Comparison of ENCODE assay signal across 8 cellular contexts in the genomic region with DNA sequence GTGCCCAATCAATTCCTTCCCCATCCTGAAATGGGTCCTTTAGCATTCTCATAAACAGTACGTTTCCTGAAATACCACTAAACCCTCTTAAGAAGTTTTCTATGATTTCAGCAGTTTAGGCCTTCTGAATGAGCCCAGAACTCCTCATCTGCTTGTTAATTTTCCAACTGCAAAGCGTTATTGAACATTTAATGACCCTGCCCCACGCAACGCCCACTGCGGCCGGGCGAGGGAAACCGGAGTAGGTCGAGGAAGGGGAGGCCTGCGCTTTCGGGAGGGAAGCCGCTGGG. TPM values are rescaled to one million over a fixed set of nuclear protein-coding genes. Genes with fewer than 3 reads are reported as not detected.
DNase-seq lines count a peak whose midpoint lies in the region; ATAC-seq, FAIRE-seq and TF ChIP-seq lines count a peak whose summit lies in the region.

No MANE protein-coding gene starts in this region.

- peak overlapping the region; percentile 82 for H3K27ac Mint-ChIP-seq in Calu3 (ENCODE audit: unreplicated experiment)

- no peak for ATAC-seq in pancreas
- ATAC-seq in HG02852 (IDR thresholded peaks at IDR 0.05; ENCODE audit: unreplicated experiment) = no peak
- no peak for ATAC-seq in HG02981 (IDR thresholded peaks at IDR 0.05; ENCODE audit: unreplicated experiment)

- no peak for TF ChIP-seq EP300 in esophagus muscularis mucosa (IDR thresholded peaks at IDR 0.05)

- DNase-seq in Calu3 = no peak
- DNase-seq in RWPE1 (ENCODE audit: low spot score) = no peak
- no peak for DNase-seq in esophagus muscularis mucosa (ENCODE audit: extremely low spot score)
- no peak for DNase-seq in pancreas
- no peak for DNase-seq in germinal center (ENCODE audit: low spot score)
- no peak for DNase-seq in C1 segment of cervical spinal cord (lab: John Stamatoyannopoulos, UW)

- CTCF ChIA-PET in Calu3 (lab: Charles Lee) = no interaction called here
- CTCF ChIA-PET in RWPE1 (lab: Yijun Ruan, JAX) = no interaction called here

- 2% methylated on average over 12 of the region's 12 CpGs for WGBS in esophagus muscularis mucosa
- 1% methylated on average over 12 of the region's 12 CpGs for WGBS in pancreas, 2 donors

- H3K27me3 Mint-ChIP-seq in Calu3 (ENCODE audit: unreplicated experiment) = no peaks in the 10 kb centered on the region

- H3K9me3 ChIP-seq in esophagus muscularis mucosa = no peaks in the 10 kb centered on the region
- H3K9me3 ChIP-seq in pancreas = no peaks in the 10 kb centered on the region

- H3K36me3 Mint-ChIP-seq in Calu3 (ENCODE audit: insufficient read depth, unreplicated experiment) = peaks cover 29% of the 10 kb centered on the region

- H3K4me3 ChIP-seq in esophagus muscularis mucosa (peak overlapping the region; percentile 96 to 99 (median 98)), pancreas (peak overlapping the region; percentile 73 to 99 (median 86))

- FAIRE-seq in pancreas (lab: Jason Lieb, UNC) = no peak

- TF ChIP-seq POLR2A in esophagus muscularis mucosa (IDR thresholded peaks at IDR 0.05; ENCODE audit: low read depth) = no peak

- TF ChIP-seq CTCF in Calu3 (IDR thresholded peaks at IDR 0.05; ENCODE audit: unreplicated experiment) (no peak), RWPE1 (conservative IDR thresholded peaks at IDR 0.05; ENCODE audit: low read depth) (no peak), esophagus muscularis mucosa (IDR thresholded peaks at IDR 0.05) (no peak), pancreas (IDR thresholded peaks at IDR 0.05) (no peak)

- BruUV-seq in Calu3 (replicated peaks; lab: Mats Ljungman, UMichigan) = TSS peak; percentile 83

- peaks cover 9% of the 10 kb centered on the region for H3K4me1 Mint-ChIP-seq in Calu3 (ENCODE audit: low read depth, unreplicated experiment)

- intact Hi-C loops in Calu3 (cut with micrococcal nuclease; ENCODE audit: unreplicated experiment) (loop anchor here (10.0 kb wide), 1 partner anchor 126 kb away; the partner anchor contains the start of gene ZC3HAV1), esophagus muscularis mucosa (cut with DNase I) (no loop called here), pancreas (cut with DNase I) (no loop called here)

- no peaks in the 10 kb centered on the region for H3K27me3 ChIP-seq in esophagus muscularis mucosa
- no peaks in the 10 kb centered on the region for H3K27me3 ChIP-seq in pancreas

- peak overlapping the region; percentile 81 for H3K4me3 Mint-ChIP-seq in Calu3 (ENCODE audit: low read depth, unreplicated experiment)

- H3K27ac ChIP-seq in RWPE1 = peak overlapping the region; percentile 88
- peak overlapping the region; percentile 93 to 98 (median 97) for H3K27ac ChIP-seq in esophagus muscularis mucosa (replicated peaks in 1 of 4)
- peak overlapping the region; percentile 92 to 95 (median 93) for H3K27ac ChIP-seq in pancreas

- POLR2A ChIA-PET in RWPE1 (lab: Yijun Ruan, JAX; ENCODE audit: low non-redundant PET) = no interaction called here

- H3K36me3 ChIP-seq in esophagus muscularis mucosa (no peaks in the 10 kb centered on the region), pancreas (no peaks in the 10 kb centered on the region)

- no peaks in the 10 kb centered on the region for H3K9me3 Mint-ChIP-seq in Calu3 (ENCODE audit: low read depth, unreplicated experiment)

- H3K4me1 ChIP-seq in esophagus muscularis mucosa = peaks cover 10 to 39% (median 32%) of the 10 kb centered on the region in 4 donors
- H3K4me1 ChIP-seq in pancreas = peaks cover 0 to 22% (median 18%) of the 10 kb centered on the region in 3 donors

RNA-seq across cellular contexts. Expression of gene UBN2, which starts 0.6 kb away (rescaled TPM):
- 19.2 and 23.0 TPM in 2 replicates for total RNA-seq in Calu3 (2022)
- 10 to 100 TPM in 3 of 4 donors, 1 to 10 TPM in 1; 8.9 to 15.0 (median 10.8) TPM for total RNA-seq in esophagus muscularis mucosa
- 10 to 100 TPM; 11.5 to 20.3 (median 16.6) TPM for total RNA-seq in pancreas
- polyA plus RNA-seq in pancreas = 1 to 10 TPM; 2.9 to 3.4 TPM
